Comparison of ENCODE assay signal across 19 cellular contexts in genomic region chr9:20312732-20313131, GRCh38.
DNase-seq lines count a peak whose midpoint lies in the region; ATAC-seq, FAIRE-seq and TF ChIP-seq lines count a peak whose summit lies in the region.
"Had no signal": no experiment of that assay in that cellular context is flagged by ENCODE, and none has a peak within 500 bp of the region (broad histone marks: within the 10 kb centered on the region; RNA-seq: fewer than 3 reads in every experiment).

No MANE protein-coding gene starts in this region.

- ATAC-seq in A549 (no peak; a peak in 1 of 6 replicates), foreskin keratinocyte (peak; percentile 79), GM21737 (IDR thresholded peaks at IDR 0.05; ENCODE audit: unreplicated experiment) (no peak), HG02981 (IDR thresholded peaks at IDR 0.05; ENCODE audit: unreplicated experiment) (no peak)
- ATAC-seq: activated CD4-positive, alpha-beta T cell treated with anti-CD3 and anti-CD28 coated beads for 36 hours; left lobe of liver; sciatic nerve had no signal

- TF ChIP-seq EP300 in A549 (IDR thresholded peaks at IDR 0.05), result no peak

- CTCF ChIA-PET in A549 (lab: Yijun Ruan, JAX), result no interaction called here

- no peaks in the 10 kb centered on the region for H3K9me3 ChIP-seq in A549
- H3K9me3 ChIP-seq: uterus had no signal

- no peak overlapping the region for H3K4me2 ChIP-seq in A549

- no peaks in the 10 kb centered on the region for H3K27me3 Mint-ChIP-seq in osteocyte (ENCODE audit: unreplicated experiment)
- H3K27me3 Mint-ChIP-seq: activated CD4-positive, alpha-beta T cell treated with anti-CD3 and anti-CD28 coated beads for 36 hours; CD4-positive, CD25-positive, alpha-beta regulatory T cell had no signal

- no peaks in the 10 kb centered on the region for H3K36me3 Mint-ChIP-seq in osteocyte (ENCODE audit: unreplicated experiment)

- no peak for TF ChIP-seq RAD21 in A549 (conservative IDR thresholded peaks at IDR 0.05 in 1 of 2, IDR thresholded peaks at IDR 0.05 in 1 of 2)

- POLR2A ChIA-PET in A549 (lab: Yijun Ruan, JAX), result no interaction called here

- DNase-seq in A549 (ENCODE audit: low read depth in 1 of 2, low spot score in 1 of 2) (peak; percentile 23 to 24), HCEC 1CT (peak; percentile 70), amniotic epithelial cell (ENCODE audit: low read depth) (peak; percentile 22), foreskin keratinocyte (peak in 1 of 2 donors; percentile 74), NCI-H2196 treated with DMSO at 0.1 percent for 48 hours (lab: John Stamatoyannopoulos, UW; ENCODE audit: unreplicated experiment) (no peak), osteocyte (ENCODE audit: extremely low spot score, unreplicated experiment) (no peak)
- DNase-seq: activated CD4-positive, alpha-beta T cell treated with anti-CD3 and anti-CD28 coated beads for 36 hours; activated CD8-positive, alpha-beta memory T cell treated with anti-CD3 and anti-CD28 coated beads, Interleukin-2, amount 50 U/mL, for 48 hours; activated naive CD4-positive, alpha-beta T cell; CD4-positive, CD25-positive, alpha-beta regulatory T cell; NCI-H2081; NCI-H524 treated with DMSO at 0.1 percent for 48 hours; OCI-M1; stimulated activated CD4-positive, alpha-beta T cell treated with anti-CD3 and anti-CD28 coated beads, Interleukin-1b, Interleukin-23, amount 100 ng/mL, for 48 hours; uterus had no signal

- no peaks in the 10 kb centered on the region for H3K4me1 ChIP-seq in A549
- H3K4me1 ChIP-seq in foreskin keratinocyte, result peaks cover 15% of the 10 kb centered on the region
- H3K4me1 ChIP-seq: uterus had no signal

- peaks cover 26% of the 10 kb centered on the region for H3K4me1 Mint-ChIP-seq in osteocyte (ENCODE audit: unreplicated experiment)

- FAIRE-seq in A549 (lab: Jason Lieb, UNC), result no peak

- TF ChIP-seq POLR2A in A549 (IDR thresholded peaks at IDR 0.05; ENCODE audit: low read length), result no peak

- no peak overlapping the region for H3K27ac Mint-ChIP-seq in osteocyte (ENCODE audit: unreplicated experiment)
- H3K27ac Mint-ChIP-seq: activated CD4-positive, alpha-beta T cell treated with anti-CD3 and anti-CD28 coated beads for 36 hours had no signal

- TF ChIP-seq CTCF in A549 (IDR thresholded peaks at IDR 0.05), result no peak
- TF ChIP-seq CTCF in foreskin keratinocyte (conservative IDR thresholded peaks at IDR 0.05), result no peak
- TF ChIP-seq CTCF in osteocyte (IDR thresholded peaks at IDR 0.05), result no peak

- no peaks in the 10 kb centered on the region for H3K27me3 ChIP-seq in foreskin keratinocyte
- H3K27me3 ChIP-seq: uterus had no signal

- H3K27ac ChIP-seq in A549 (no peak overlapping the region), foreskin keratinocyte (peak overlapping the region; percentile 53)
- H3K27ac ChIP-seq: uterus had no signal

- no peaks in the 10 kb centered on the region for H3K9me3 Mint-ChIP-seq in osteocyte (ENCODE audit: unreplicated experiment)

- H3K4me3 Mint-ChIP-seq in osteocyte (ENCODE audit: unreplicated experiment), result no peak overlapping the region
- H3K4me3 Mint-ChIP-seq: activated CD4-positive, alpha-beta T cell treated with anti-CD3 and anti-CD28 coated beads for 36 hours; CD4-positive, CD25-positive, alpha-beta regulatory T cell had no signal

- H3K4me3 ChIP-seq in A549, result no peak overlapping the region
- H3K4me3 ChIP-seq: uterus had no signal

TF ChIP-seq in A549, 52 proteins besides CTCF, POLR2A, EP300 and RAD21:
- TF ChIP-seq EHMT2 (IDR thresholded peaks at IDR 0.05; ENCODE audit: low read depth) (no peak), MAX (IDR thresholded peaks at IDR 0.05) (no peak), CBX2 (IDR thresholded peaks at IDR 0.05; ENCODE audit: borderline replicate concordance, low read depth) (no peak), NR3C1 (IDR thresholded peaks at IDR 0.05) (no peak)

Comparison
In these comparisons a context has a peak if more than half of its experiments do, and no peak if none do; other contexts are left out.
1. DNase-seq: peak in A549 (2 of 2), HCEC 1CT (single experiment) and amniotic epithelial cell (single experiment); none in NCI-H2196 treated with DMSO at 0.1 percent for 48 hours (single experiment) and osteocyte (single experiment).